ENCODE assay signal across 21 cellular contexts in genomic region chr15:28974142-28974541, GRCh38.
DNase-seq lines count a peak whose midpoint lies in the region; ATAC-seq and TF ChIP-seq lines count a peak whose summit lies in the region.
"Had no signal": no experiment of that assay in that cellular context is flagged by ENCODE, and none has a peak within 500 bp of the region (broad histone marks: within the 10 kb centered on the region; RNA-seq: fewer than 3 reads in every experiment).

No MANE protein-coding gene starts in this region.

- H3K4me3 Mint-ChIP-seq in activated naive CD8-positive, alpha-beta T cell treated with anti-CD3 and anti-CD28 coated beads, Interleukin-2, amount 50 U/mL, for 24 hours: peak overlapping the region; percentile 20
- no peak overlapping the region for H3K4me3 Mint-ChIP-seq in osteocyte (ENCODE audit: unreplicated experiment)
- no peak overlapping the region for H3K4me3 Mint-ChIP-seq in T-helper 2 cell treated with Interferon-gamma antibody and Interleukin-4, amounts not matched to agents 5 μg/mL and 100 μg/mL, for 36 hours

- H2AFZ ChIP-seq in neuronal stem cell (ENCODE audit: low read length): no peak overlapping the region
- H2AFZ ChIP-seq: GM23248, parathyroid adenoma had no signal

- H3K27me3 Mint-ChIP-seq in activated naive CD8-positive, alpha-beta T cell treated with anti-CD3 and anti-CD28 coated beads, Interleukin-2, amount 50 U/mL, for 24 hours: no peaks in the 10 kb centered on the region
- H3K27me3 Mint-ChIP-seq in osteocyte (ENCODE audit: unreplicated experiment): no peaks in the 10 kb centered on the region
- peaks cover 12% of the 10 kb centered on the region for H3K27me3 Mint-ChIP-seq in T-helper 2 cell treated with Interferon-gamma antibody and Interleukin-4, amounts not matched to agents 5 μg/mL and 100 μg/mL, for 36 hours (ENCODE audit: low read depth)
- H3K27me3 Mint-ChIP-seq: CD4-positive, alpha-beta memory T cell had no signal

- no peaks in the 10 kb centered on the region for H3K9me3 Mint-ChIP-seq in activated naive CD8-positive, alpha-beta T cell treated with anti-CD3 and anti-CD28 coated beads, Interleukin-2, amount 50 U/mL, for 24 hours
- no peaks in the 10 kb centered on the region for H3K9me3 Mint-ChIP-seq in osteocyte (ENCODE audit: unreplicated experiment)
- no peaks in the 10 kb centered on the region for H3K9me3 Mint-ChIP-seq in T-helper 2 cell treated with Interferon-gamma antibody and Interleukin-4, amounts not matched to agents 5 μg/mL and 100 μg/mL, for 36 hours
- H3K9me3 Mint-ChIP-seq: CD4-positive, alpha-beta memory T cell had no signal

- peaks cover 28% of the 10 kb centered on the region for H3K4me1 Mint-ChIP-seq in activated naive CD8-positive, alpha-beta T cell treated with anti-CD3 and anti-CD28 coated beads, Interleukin-2, amount 50 U/mL, for 24 hours
- peaks cover 26% of the 10 kb centered on the region for H3K4me1 Mint-ChIP-seq in osteocyte (ENCODE audit: unreplicated experiment)
- peaks cover 7% of the 10 kb centered on the region for H3K4me1 Mint-ChIP-seq in T-helper 2 cell treated with Interferon-gamma antibody and Interleukin-4, amounts not matched to agents 5 μg/mL and 100 μg/mL, for 36 hours (ENCODE audit: low read depth)

- no peaks in the 10 kb centered on the region for H3K36me3 Mint-ChIP-seq in activated naive CD8-positive, alpha-beta T cell treated with anti-CD3 and anti-CD28 coated beads, Interleukin-2, amount 50 U/mL, for 24 hours (ENCODE audit: low read depth)
- peaks cover 4% of the 10 kb centered on the region for H3K36me3 Mint-ChIP-seq in osteocyte (ENCODE audit: unreplicated experiment)
- H3K36me3 Mint-ChIP-seq in T-helper 2 cell treated with Interferon-gamma antibody and Interleukin-4, amounts not matched to agents 5 μg/mL and 100 μg/mL, for 36 hours (ENCODE audit: low read depth): no peaks in the 10 kb centered on the region
- H3K36me3 Mint-ChIP-seq: CD4-positive, alpha-beta memory T cell had no signal

- no peak for TF ChIP-seq POLR2A in erythroblast (IDR thresholded peaks at IDR 0.05; ENCODE audit: low read length)

- H2BK15ac ChIP-seq in neuronal stem cell (ENCODE audit: low read length): no peak overlapping the region

- DNase-seq in stimulated activated naive CD4-positive, alpha-beta T cell (lab: John Stamatoyannopoulos, UW): peak; percentile 15 to 51 (median 34)
- DNase-seq in stimulated activated naive CD4-positive, alpha-beta T cell treated with Interleukin-2 at 50 U/mL for 16 hours (lab: John Stamatoyannopoulos, UW): no peak
- DNase-seq in activated naive CD8-positive, alpha-beta T cell treated with anti-CD3 and anti-CD28 coated beads, Interleukin-2, amount 50 U/mL, for 24 hours: peak; percentile 34
- DNase-seq in osteocyte (ENCODE audit: extremely low spot score, unreplicated experiment) (peak; percentile 67), neuronal stem cell (ENCODE audit: low spot score) (no peak), erythroblast (lab: John Stamatoyannopoulos, UW) (no peak)
- no peak for DNase-seq in T-helper 2 cell treated with Interferon-gamma antibody and Interleukin-4, amounts not matched to agents 5 μg/mL and 100 μg/mL, for 36 hours (ENCODE audit: low spot score)
- DNase-seq: glutamatergic neuron; GM23248; Kasumi-1; left ventricle myocardium superior; NCI-H1105 treated with DMSO at 0.1 percent for 48 hours; NCI-H2107; NCI-H524; Right ventricle myocardium superior; stimulated activated CD4-positive, alpha-beta T cell treated with anti-CD3 and anti-CD28 coated beads, Interleukin-4, amount 100 ng/mL, for 4 hours had no signal

- peaks cover 0 to 5% of the 10 kb centered on the region in 2 donors for H3K36me3 ChIP-seq in neuronal stem cell (replicated peaks in 1 of 2; ENCODE audit: control insufficient read depth in 2 of 2, insufficient read depth in 2 of 2, low read length in 2 of 2)
- H3K36me3 ChIP-seq: cardiac muscle cell had no signal

- no CpG with 5 or more reads among the region's 7 CpGs for WGBS in neuronal stem cell (ENCODE audit: extremely low coverage in 2 of 2, insufficient read length in 2 of 2, insufficient replicate concordance in 1 of 2), 2 donors

- H2AK5ac ChIP-seq in neuronal stem cell (ENCODE audit: low read depth, low read length): no peak overlapping the region

- no peak overlapping the region for H3K4ac ChIP-seq in neuronal stem cell (ENCODE audit: low read length)

- H4K8ac ChIP-seq in neuronal stem cell (ENCODE audit: low read depth, low read length): no peak overlapping the region

- no peak overlapping the region for H2BK12ac ChIP-seq in neuronal stem cell (ENCODE audit: low read length)

- TF ChIP-seq CTCF in osteocyte (IDR thresholded peaks at IDR 0.05): no peak

- no peaks in the 10 kb centered on the region for H3K27me3 ChIP-seq in neuronal stem cell (ENCODE audit: control insufficient read depth in 3 of 3, insufficient read depth in 3 of 3, low read depth in 1 of 3, low read length in 3 of 3)
- H3K27me3 ChIP-seq: cardiac muscle cell had no signal

- H3K79me1 ChIP-seq in neuronal stem cell (ENCODE audit: low read depth, low read length): no peaks in the 10 kb centered on the region

- H3K9me3 ChIP-seq in neuronal stem cell (replicated peaks in 1 of 2; ENCODE audit: control insufficient read depth in 2 of 2, insufficient read depth in 1 of 2, low read depth in 1 of 2, low read length in 2 of 2): no peaks in the 10 kb centered on the region

- H3K23ac ChIP-seq in neuronal stem cell (ENCODE audit: low read depth, low read length, poor library complexity): no peak overlapping the region

- H4K91ac ChIP-seq in neuronal stem cell (ENCODE audit: low read depth, low read length, poor library complexity): no peak overlapping the region

- H2BK120ac ChIP-seq in neuronal stem cell (ENCODE audit: low read depth, low read length): no peak overlapping the region

- H3K27ac Mint-ChIP-seq in activated naive CD8-positive, alpha-beta T cell treated with anti-CD3 and anti-CD28 coated beads, Interleukin-2, amount 50 U/mL, for 24 hours: no peak overlapping the region
- H3K27ac Mint-ChIP-seq in osteocyte (ENCODE audit: unreplicated experiment): no peak overlapping the region
- H3K27ac Mint-ChIP-seq in T-helper 2 cell treated with Interferon-gamma antibody and Interleukin-4, amounts not matched to agents 5 μg/mL and 100 μg/mL, for 36 hours: no peak overlapping the region

- no peak overlapping the region for H3K27ac ChIP-seq in neuronal stem cell (replicated peaks; ENCODE audit: low read length)
- H3K27ac ChIP-seq: cardiac muscle cell, GM23248, parathyroid adenoma, VCaP had no signal

- peak; percentile 66 for ATAC-seq in activated naive CD8-positive, alpha-beta T cell treated with anti-CD3 and anti-CD28 coated beads, Interleukin-2, amount 50 U/mL, for 24 hours
- ATAC-seq in GM19351 (IDR thresholded peaks at IDR 0.05; ENCODE audit: unreplicated experiment): no peak
- ATAC-seq: left ventricle myocardium superior had no signal

- peaks cover 7 to 20% of the 10 kb centered on the region in 2 donors for H3K4me1 ChIP-seq in neuronal stem cell (ENCODE audit: control insufficient read depth in 2 of 2, insufficient read depth in 1 of 2, low read depth in 1 of 2, low read length in 2 of 2)

- no peak overlapping the region for H3K18ac ChIP-seq in neuronal stem cell (ENCODE audit: low read length)

- no peak overlapping the region for H3K4me2 ChIP-seq in neuronal stem cell (ENCODE audit: insufficient read depth, low read length, poor library complexity, severe bottlenecking)

- H3K14ac ChIP-seq in neuronal stem cell (ENCODE audit: low read length): no peak overlapping the region

- no peak overlapping the region for H3K9ac ChIP-seq in neuronal stem cell (ENCODE audit: low read depth, low read length, poor library complexity)
- H3K9ac ChIP-seq: GM23248, parathyroid adenoma had no signal

- no peak overlapping the region for H2BK5ac ChIP-seq in neuronal stem cell (ENCODE audit: low read length)

- H3K4me3 ChIP-seq in neuronal stem cell (ENCODE audit: low read length in 2 of 2): no peak overlapping the region
- H3K4me3 ChIP-seq: cardiac muscle cell, GM23248 had no signal

Comparison
In these comparisons a context has a peak if more than half of its experiments do, and no peak if none do; other contexts are left out.
1. DNase-seq: peak in stimulated activated naive CD4-positive, alpha-beta T cell (6 of 6), activated naive CD8-positive, alpha-beta T cell treated with anti-CD3 and anti-CD28 coated beads, Interleukin-2, amount 50 U/mL, for 24 hours (single experiment) and osteocyte (single experiment); none in stimulated activated naive CD4-positive, alpha-beta T cell treated with Interleukin-2 at 50 U/mL for 16 hours (single experiment), T-helper 2 cell treated with Interferon-gamma antibody and Interleukin-4, amounts not matched to agents 5 μg/mL and 100 μg/mL, for 36 hours (single experiment), neuronal stem cell (single experiment) and erythroblast (0 of 2).